In the genomic region with DNA sequence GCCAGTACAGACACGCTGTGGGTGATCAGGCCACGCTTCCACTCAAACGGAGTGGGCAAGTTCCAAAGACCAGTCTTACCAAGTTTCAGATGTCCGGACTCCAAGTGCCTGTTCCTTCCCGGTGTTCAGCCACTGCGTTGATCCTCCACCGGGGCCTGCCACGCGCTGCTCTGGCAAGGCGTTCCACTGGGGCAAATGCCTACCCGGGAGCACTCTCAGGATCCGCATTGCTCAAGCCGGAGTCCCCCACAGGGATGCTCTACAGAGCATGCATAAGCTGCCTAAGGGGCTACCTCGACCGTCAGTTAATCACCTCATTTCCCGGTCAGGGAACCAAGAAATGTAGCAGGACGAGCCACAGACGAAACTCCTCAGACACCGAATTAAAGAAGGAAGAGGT, we compare ENCODE assay signal across 25 cellular contexts.
"Had no signal": no experiment of that assay in that cellular context is flagged by ENCODE, and none has a peak within 500 bp of the region (broad histone marks: within the 10 kb centered on the region; RNA-seq: fewer than 3 reads in every experiment).

No MANE protein-coding gene starts in this region.

- H3K4me1 Mint-ChIP-seq: stimulated activated naive B cell treated with anti-CD40 and anti-IgM and Interleukin-4, amounts not matched to agents 10 μg/mL and 1 μg/mL and 100 μg/mL, for 72 hours; stimulated activated naive CD8-positive, alpha-beta T cell treated with anti-CD3 and anti-CD28 coated beads, Interleukin-15, amount 100 ng/mL, for 72 hours had no signal

- H3K27me3 ChIP-seq: dorsolateral prefrontal cortex, esophagus muscularis mucosa, gastroesophageal sphincter, pancreas, testis, tibial nerve had no signal

- H3K4me3 Mint-ChIP-seq: central memory CD8-positive, alpha-beta T cell; memory B cell; mesothelial cell of epicardium; natural killer cell; stimulated activated naive B cell treated with anti-CD40 and anti-IgM and Interleukin-4, amounts not matched to agents 10 μg/mL and 1 μg/mL and 100 μg/mL, for 72 hours; stimulated activated naive CD8-positive, alpha-beta T cell treated with anti-CD3 and anti-CD28 coated beads, Interleukin-15, amount 100 ng/mL, for 72 hours had no signal

- H3K9me3 ChIP-seq: pancreas, testis had no signal

- ATAC-seq: gastroesophageal sphincter; lower lobe of right lung; natural killer cell; pancreas; sciatic nerve; stimulated activated naive B cell treated with anti-CD40 and anti-IgM and Interleukin-4, amounts not matched to agents 10 μg/mL and 1 μg/mL and 100 μg/mL, for 72 hours; stimulated activated naive CD8-positive, alpha-beta T cell treated with anti-CD3 and anti-CD28 coated beads, Interleukin-15, amount 100 ng/mL, for 72 hours had no signal

- H3K27me3 Mint-ChIP-seq: central memory CD8-positive, alpha-beta T cell; memory B cell; progenitor cell of endocrine pancreas; stimulated activated naive B cell treated with anti-CD40 and anti-IgM and Interleukin-4, amounts not matched to agents 10 μg/mL and 1 μg/mL and 100 μg/mL, for 72 hours; stimulated activated naive CD8-positive, alpha-beta T cell treated with anti-CD3 and anti-CD28 coated beads, Interleukin-15, amount 100 ng/mL, for 72 hours had no signal

- DNase-seq: cortex of kidney; dorsolateral prefrontal cortex; effector memory CD4-positive, alpha-beta T cell; hypothalamus; left ventricle myocardium inferior; lower lobe of right lung; natural killer cell; occipital lobe; pancreas; retina; stimulated activated CD4-positive, alpha-beta T cell treated with anti-CD3 and anti-CD28 coated beads, Interleukin-2, amount 100 ng/mL, for 24 hours; stimulated activated CD4-positive, alpha-beta T cell treated with anti-CD3 and anti-CD28 coated beads, Interleukin-4, amount 100 ng/mL, for 4 hours; stimulated activated naive B cell treated with anti-CD40 and anti-IgM and Interleukin-4, amounts not matched to agents 10 μg/mL and 1 μg/mL and 100 μg/mL, for 72 hours; stimulated activated naive CD8-positive, alpha-beta T cell treated with anti-CD3 and anti-CD28 coated beads, Interleukin-15, amount 100 ng/mL, for 72 hours; testis had no signal

- H3K27ac ChIP-seq: dorsolateral prefrontal cortex, epithelial cell of prostate, esophagus muscularis mucosa, gastroesophageal sphincter, left ventricle myocardium inferior, lower lobe of right lung, pancreas, skin epidermis, testis, tibial nerve had no signal

- H3K27ac Mint-ChIP-seq: memory B cell; mesothelial cell of epicardium; natural killer cell; progenitor cell of endocrine pancreas; stimulated activated naive B cell treated with anti-CD40 and anti-IgM and Interleukin-4, amounts not matched to agents 10 μg/mL and 1 μg/mL and 100 μg/mL, for 72 hours; stimulated activated naive CD8-positive, alpha-beta T cell treated with anti-CD3 and anti-CD28 coated beads, Interleukin-15, amount 100 ng/mL, for 72 hours had no signal

- H3K4me1 ChIP-seq: gastroesophageal sphincter had no signal
